ENCODE assay signal across 17 cellular contexts in genomic region chr18:39939209-39939608, GRCh38.
DNase-seq lines count a peak whose midpoint lies in the region; ATAC-seq and TF ChIP-seq lines count a peak whose summit lies in the region.
"Had no signal": no experiment of that assay in that cellular context is flagged by ENCODE, and none has a peak within 500 bp of the region (broad histone marks: within the 10 kb centered on the region; RNA-seq: fewer than 3 reads in every experiment).

No MANE protein-coding gene starts in this region.

- TF ChIP-seq CTCF in gastroesophageal sphincter (IDR thresholded peaks at IDR 0.05), result no peak

- no peaks in the 10 kb centered on the region for H3K4me1 Mint-ChIP-seq in T-helper 1 cell treated with Interleukin-12 subunit alpha and Interleukin-12 subunit beta and Interleukin-4 antibody, amounts not matched to agents 30 μg/mL and 1 μg/mL, for 36 hours (ENCODE audit: low read depth)
- no peaks in the 10 kb centered on the region for H3K4me1 Mint-ChIP-seq in activated T-helper 1 cell treated with anti-CD3 and anti-CD28 coated beads, Interleukin-12 subunit alpha, Interleukin-12 subunit beta, Interleukin-2, Interleukin-4 antibody, amounts not matched to agents 30 ng/mL and 10 ng/mL and 1 ng/mL, durations not matched to agents 14 hours and 24 hours and 36 hours (ENCODE audit: low read depth)
- H3K4me1 Mint-ChIP-seq: CD14-positive monocyte; CD4-positive, alpha-beta memory T cell had no signal

- H3K4me3 ChIP-seq in neuron (ENCODE audit: low read length), result no peak overlapping the region
- no peak overlapping the region for H3K4me3 ChIP-seq in gastroesophageal sphincter
- H3K4me3 ChIP-seq: A549 had no signal

- no peaks in the 10 kb centered on the region for H3K9me3 ChIP-seq in neuron (ENCODE audit: low read length)
- H3K9me3 ChIP-seq in gastroesophageal sphincter, result no peaks in the 10 kb centered on the region
- H3K9me3 ChIP-seq: A549 had no signal

- H3K27ac Mint-ChIP-seq in T-helper 1 cell treated with Interleukin-12 subunit alpha and Interleukin-12 subunit beta and Interleukin-4 antibody, amounts not matched to agents 30 μg/mL and 1 μg/mL, for 36 hours, result no peak overlapping the region
- peak overlapping the region; percentile 27 for H3K27ac Mint-ChIP-seq in activated T-helper 1 cell treated with anti-CD3 and anti-CD28 coated beads, Interleukin-12 subunit alpha, Interleukin-12 subunit beta, Interleukin-2, Interleukin-4 antibody, amounts not matched to agents 30 ng/mL and 10 ng/mL and 1 ng/mL, durations not matched to agents 14 hours and 24 hours and 36 hours
- H3K27ac Mint-ChIP-seq: CD14-positive monocyte; CD4-positive, alpha-beta memory T cell had no signal

- 48 to 89% methylated on average over 1 to 3 of the region's 3 CpGs for WGBS in gastroesophageal sphincter (ENCODE audit: low coverage in 1 of 2), 2 donors

- H3K9me3 Mint-ChIP-seq in T-helper 1 cell treated with Interleukin-12 subunit alpha and Interleukin-12 subunit beta and Interleukin-4 antibody, amounts not matched to agents 30 μg/mL and 1 μg/mL, for 36 hours, result peaks cover 8% of the 10 kb centered on the region
- H3K9me3 Mint-ChIP-seq in activated T-helper 1 cell treated with anti-CD3 and anti-CD28 coated beads, Interleukin-12 subunit alpha, Interleukin-12 subunit beta, Interleukin-2, Interleukin-4 antibody, amounts not matched to agents 30 ng/mL and 10 ng/mL and 1 ng/mL, durations not matched to agents 14 hours and 24 hours and 36 hours, result peaks cover 17% of the 10 kb centered on the region
- H3K9me3 Mint-ChIP-seq: H9 had no signal

- H3K36me3 ChIP-seq in neuron (ENCODE audit: insufficient read depth, low read length), result no peaks in the 10 kb centered on the region
- H3K36me3 ChIP-seq in gastroesophageal sphincter, result no peaks in the 10 kb centered on the region

- peak overlapping the region; percentile 36 for H2AFZ ChIP-seq in neuron (ENCODE audit: low read depth, low read length)

- H3K27me3 Mint-ChIP-seq in T-helper 1 cell treated with Interleukin-12 subunit alpha and Interleukin-12 subunit beta and Interleukin-4 antibody, amounts not matched to agents 30 μg/mL and 1 μg/mL, for 36 hours (ENCODE audit: low read depth), result no peaks in the 10 kb centered on the region
- H3K27me3 Mint-ChIP-seq in activated T-helper 1 cell treated with anti-CD3 and anti-CD28 coated beads, Interleukin-12 subunit alpha, Interleukin-12 subunit beta, Interleukin-2, Interleukin-4 antibody, amounts not matched to agents 30 ng/mL and 10 ng/mL and 1 ng/mL, durations not matched to agents 14 hours and 24 hours and 36 hours (ENCODE audit: insufficient read depth), result no peaks in the 10 kb centered on the region
- H3K27me3 Mint-ChIP-seq: CD4-positive, alpha-beta memory T cell had no signal

- H3K4me1 ChIP-seq in neuron (ENCODE audit: insufficient read depth, low read length) (peaks cover 3% of the 10 kb centered on the region), gastroesophageal sphincter (no peaks in the 10 kb centered on the region)
- H3K4me1 ChIP-seq: A549 had no signal

- intact Hi-C loops in activated T-helper 1 cell treated with anti-CD3 and anti-CD28 coated beads, Interleukin-12 subunit alpha, Interleukin-12 subunit beta, Interleukin-2, Interleukin-4 antibody, amounts not matched to agents 30 ng/mL and 10 ng/mL and 1 ng/mL, durations not matched to agents 14 hours and 24 hours and 36 hours (cut with micrococcal nuclease), result no loop called here
- intact Hi-C loops in left cardiac atrium (cut with DNase I), result no loop called here

- H3K4me3 Mint-ChIP-seq in T-helper 1 cell treated with Interleukin-12 subunit alpha and Interleukin-12 subunit beta and Interleukin-4 antibody, amounts not matched to agents 30 μg/mL and 1 μg/mL, for 36 hours, result peak overlapping the region; percentile 5
- no peak overlapping the region for H3K4me3 Mint-ChIP-seq in activated T-helper 1 cell treated with anti-CD3 and anti-CD28 coated beads, Interleukin-12 subunit alpha, Interleukin-12 subunit beta, Interleukin-2, Interleukin-4 antibody, amounts not matched to agents 30 ng/mL and 10 ng/mL and 1 ng/mL, durations not matched to agents 14 hours and 24 hours and 36 hours
- H3K4me3 Mint-ChIP-seq: CD14-positive monocyte; CD4-positive, alpha-beta memory T cell; H9 had no signal

- TF ChIP-seq POLR2A in gastroesophageal sphincter (IDR thresholded peaks at IDR 0.05), result no peak

- ATAC-seq in left cardiac atrium (no peak), gastroesophageal sphincter (no peak)
- ATAC-seq: A549 had no signal

- H3K27ac ChIP-seq in gastroesophageal sphincter, result no peak overlapping the region
- H3K27ac ChIP-seq: 22Rv1, A549 had no signal

- H3K27me3 ChIP-seq in neuron (ENCODE audit: insufficient read depth, low read length) (no peaks in the 10 kb centered on the region), gastroesophageal sphincter (no peaks in the 10 kb centered on the region)

- H3K36me3 Mint-ChIP-seq in T-helper 1 cell treated with Interleukin-12 subunit alpha and Interleukin-12 subunit beta and Interleukin-4 antibody, amounts not matched to agents 30 μg/mL and 1 μg/mL, for 36 hours (ENCODE audit: low read depth), result no peaks in the 10 kb centered on the region
- no peaks in the 10 kb centered on the region for H3K36me3 Mint-ChIP-seq in activated T-helper 1 cell treated with anti-CD3 and anti-CD28 coated beads, Interleukin-12 subunit alpha, Interleukin-12 subunit beta, Interleukin-2, Interleukin-4 antibody, amounts not matched to agents 30 ng/mL and 10 ng/mL and 1 ng/mL, durations not matched to agents 14 hours and 24 hours and 36 hours (ENCODE audit: low read depth)
- H3K36me3 Mint-ChIP-seq: CD14-positive monocyte; CD4-positive, alpha-beta memory T cell had no signal

- no peak for TF ChIP-seq EP300 in gastroesophageal sphincter (IDR thresholded peaks at IDR 0.05)

- DNase-seq in T-helper 1 cell (no peak), left cardiac atrium (no peak), dermis blood vessel endothelial cell (no peak)
- DNase-seq in activated T-helper 1 cell treated with anti-CD3 and anti-CD28 coated beads, Interleukin-12 subunit alpha, Interleukin-12 subunit beta, Interleukin-2, Interleukin-4 antibody, amounts not matched to agents 30 ng/mL and 10 ng/mL and 1 ng/mL, durations not matched to agents 14 hours and 24 hours and 36 hours (ENCODE audit: low spot score), result no peak
- DNase-seq: AML-193; CD4-positive, alpha-beta memory T cell; DMS153; DMS79; GDM1; H9; IMR-90 had no signal
